In genomic region chr15:32122013-32122412, GRCh38 we compare ENCODE assay signal across 6 cellular contexts.
"Had no signal": no experiment of that assay in that cellular context is flagged by ENCODE, and none has a peak within 500 bp of the region (broad histone marks: within the 10 kb centered on the region; RNA-seq: fewer than 3 reads in every experiment).

No MANE protein-coding gene starts in this region.

- H3K4me3 ChIP-seq: K562 had no signal

- DNase-seq: IMR-90, KBM-7, KG1 had no signal

- H3K27ac ChIP-seq: HL-60 had no signal

- ATAC-seq: HepG2, K562 had no signal
